Comparison of ENCODE assay signal across 11 cellular contexts in genomic region chr18:77081387-77081773, GRCh38. TPM values are rescaled to one million over a fixed set of nuclear protein-coding genes. Genes with fewer than 3 reads are reported as not detected.
DNase-seq lines count a peak whose midpoint lies in the region; ATAC-seq, FAIRE-seq and TF ChIP-seq lines count a peak whose summit lies in the region.
"Had no signal": no experiment of that assay in that cellular context is flagged by ENCODE, and none has a peak within 500 bp of the region (broad histone marks: within the 10 kb centered on the region; RNA-seq: fewer than 3 reads in every experiment).

No MANE protein-coding gene starts in this region.

- intact Hi-C loops in upper lobe of right lung (cut with DNase I) (no loop called here), kidney (cut with DNase I) (no loop called here)

- no peak for DNase-seq in activated T-cell treated with anti-CD3 and anti-CD28 coated beads, Interleukin-2, amount 50 U/mL, for 72 hours
- no peak for DNase-seq in activated T-cell treated with anti-CD3 and anti-CD28 coated beads, Interleukin-2, amount 50 U/mL, for 48 hours
- DNase-seq in RPMI8226 = peak; percentile 31
- peak; percentile 91 to 93 for DNase-seq in fibroblast of lung (ENCODE audit: low read depth in 2 of 2)
- DNase-seq in upper lobe of right lung = no peak
- DNase-seq in hepatocyte (ENCODE audit: low spot score) = no peak
- DNase-seq in kidney = no peak
- no peak for DNase-seq in nucleus accumbens (lab: John Stamatoyannopoulos, UW)
- DNase-seq: activated effector memory CD4-positive, alpha-beta T cell treated with Interleukin-2 at 50 U/mL for 16 hours; NCI-H2081 treated with DMSO at 0.1 percent for 48 hours had no signal

- no peaks in the 10 kb centered on the region for H3K27me3 Mint-ChIP-seq in activated T-cell treated with anti-CD3 and anti-CD28 coated beads, Interleukin-2, amount 50 U/mL, for 72 hours (ENCODE audit: low read depth)

- H3K27ac ChIP-seq in fibroblast of lung (ENCODE audit: insufficient read depth, low read length) = no peak overlapping the region
- H3K27ac ChIP-seq in upper lobe of right lung = no peak overlapping the region
- H3K27ac ChIP-seq in hepatocyte = no peak overlapping the region
- H3K27ac ChIP-seq in kidney (ENCODE audit: low read depth in 2 of 2, low read length in 2 of 2) = no peak overlapping the region

- H3K79me2 ChIP-seq in fibroblast of lung (ENCODE audit: control insufficient read depth, insufficient read depth, low read length) (no peaks in the 10 kb centered on the region), hepatocyte (peaks cover 35% of the 10 kb centered on the region)

- H3K27ac Mint-ChIP-seq in activated T-cell treated with anti-CD3 and anti-CD28 coated beads, Interleukin-2, amount 50 U/mL, for 72 hours = peak overlapping the region; percentile 9

- 98% methylated on average over 2 of the region's 2 CpGs for WGBS in hepatocyte (ENCODE audit: low lambda C conversion rate, missing lambda C conversion rate)

- H3K36me3 Mint-ChIP-seq in activated T-cell treated with anti-CD3 and anti-CD28 coated beads, Interleukin-2, amount 50 U/mL, for 72 hours (ENCODE audit: insufficient read depth in 2 of 2) = peaks cover 4 to 10% of the 10 kb centered on the region in 2 donors

- H3K4me1 Mint-ChIP-seq in activated T-cell treated with anti-CD3 and anti-CD28 coated beads, Interleukin-2, amount 50 U/mL, for 72 hours (ENCODE audit: low read depth) = peaks cover 69% of the 10 kb centered on the region

- no peak for FAIRE-seq in kidney (lab: Jason Lieb, UNC)

- ATAC-seq in activated T-cell treated with anti-CD3 and anti-CD28 coated beads, Interleukin-2, amount 50 U/mL, for 72 hours (replicated peaks in 1 of 2) = no peak
- peak; percentile 62 for ATAC-seq in upper lobe of right lung

- H3K4me3 ChIP-seq in fibroblast of lung (replicated peaks in 1 of 4; ENCODE audit: control extremely low read depth in 1 of 4, insufficient read depth in 1 of 4, low read depth in 3 of 4, low read length in 4 of 4) = no peak overlapping the region
- no peak overlapping the region for H3K4me3 ChIP-seq in upper lobe of right lung
- H3K4me3 ChIP-seq in hepatocyte = no peak overlapping the region
- H3K4me3 ChIP-seq in kidney (ENCODE audit: low read length in 2 of 2) = no peak overlapping the region
- H3K4me3 ChIP-seq: skin epidermis had no signal

- no peaks in the 10 kb centered on the region for H3K9me3 Mint-ChIP-seq in activated T-cell treated with anti-CD3 and anti-CD28 coated beads, Interleukin-2, amount 50 U/mL, for 72 hours

- peak overlapping the region in 1 of 2 donors; percentile 57 for H3K4me3 Mint-ChIP-seq in activated T-cell treated with anti-CD3 and anti-CD28 coated beads, Interleukin-2, amount 50 U/mL, for 72 hours

- H2AFZ ChIP-seq in fibroblast of lung (ENCODE audit: low read length) = no peak overlapping the region
- no peak overlapping the region for H2AFZ ChIP-seq in hepatocyte

- peaks cover 18% of the 10 kb centered on the region for H3K4me1 ChIP-seq in fibroblast of lung (ENCODE audit: control insufficient read depth, extremely low read depth, insufficient read depth, low read length)
- peaks cover 52% of the 10 kb centered on the region for H3K4me1 ChIP-seq in upper lobe of right lung
- peaks cover 14% of the 10 kb centered on the region for H3K4me1 ChIP-seq in hepatocyte (ENCODE audit: insufficient read depth)
- peaks cover 4 to 8% of the 10 kb centered on the region in 2 donors for H3K4me1 ChIP-seq in kidney (ENCODE audit: control insufficient read depth in 1 of 2, insufficient read depth in 1 of 2, low read depth in 1 of 2, low read length in 2 of 2)

- H3K36me3 ChIP-seq in fibroblast of lung (ENCODE audit: control insufficient read depth, insufficient read depth, low read length) = no peaks in the 10 kb centered on the region
- no peaks in the 10 kb centered on the region for H3K36me3 ChIP-seq in upper lobe of right lung
- no peaks in the 10 kb centered on the region for H3K36me3 ChIP-seq in hepatocyte (replicated peaks; ENCODE audit: insufficient read depth, low read depth)
- H3K36me3 ChIP-seq in kidney (ENCODE audit: control insufficient read depth in 1 of 2, insufficient read depth in 2 of 2, low read length in 2 of 2) = no peaks in the 10 kb centered on the region

- no peaks in the 10 kb centered on the region for H3K9me2 ChIP-seq in hepatocyte (replicated peaks; ENCODE audit: insufficient read depth)

- H4K20me1 ChIP-seq in fibroblast of lung (ENCODE audit: control insufficient read depth, extremely low read depth, insufficient read depth, low read length) (no peaks in the 10 kb centered on the region), hepatocyte (ENCODE audit: insufficient read depth, poor library complexity, severe bottlenecking) (no peaks in the 10 kb centered on the region)

- H3K27me3 ChIP-seq in fibroblast of lung (ENCODE audit: control insufficient read depth, insufficient read depth, low read length) (no peaks in the 10 kb centered on the region), upper lobe of right lung (no peaks in the 10 kb centered on the region), hepatocyte (no peaks in the 10 kb centered on the region)

- TF ChIP-seq CTCF in fibroblast of lung (conservative IDR thresholded peaks at IDR 0.05 in 1 of 2, IDR thresholded peaks at IDR 0.05 in 1 of 2; ENCODE audit: low read depth in 1 of 2, low read length in 2 of 2) (no peak), upper lobe of right lung (IDR thresholded peaks at IDR 0.05) (no peak), hepatocyte (IDR thresholded peaks at IDR 0.05; ENCODE audit: poor library complexity) (no peak), kidney (IDR thresholded peaks at IDR 0.05; ENCODE audit: borderline replicate concordance, extremely low read depth, insufficient read depth) (no peak)

- H3K9me3 ChIP-seq in fibroblast of lung (ENCODE audit: control insufficient read depth, insufficient read depth, low read depth, low read length) (no peaks in the 10 kb centered on the region), upper lobe of right lung (no peaks in the 10 kb centered on the region), hepatocyte (ENCODE audit: low read depth) (no peaks in the 10 kb centered on the region), kidney (ENCODE audit: control insufficient read depth in 1 of 2, low read length in 2 of 2) (no peaks in the 10 kb centered on the region)

- H3K4me2 ChIP-seq in fibroblast of lung (ENCODE audit: extremely low read depth, insufficient read depth, low read length) = no peak overlapping the region
- no peak overlapping the region for H3K4me2 ChIP-seq in hepatocyte

- no peak overlapping the region for H3K9ac ChIP-seq in fibroblast of lung (ENCODE audit: insufficient read depth, low read length)
- H3K9ac ChIP-seq in kidney (ENCODE audit: low read length in 2 of 2) = no peak overlapping the region

RNA-seq across cellular contexts. Expression of gene MBP, which starts 51.2 kb away (rescaled TPM):
- total RNA-seq in activated T-cell treated with anti-CD3 and anti-CD28 coated beads, Interleukin-2, amount 50 U/mL, for 72 hours = 100 to 1,000 TPM; 101 to 107 TPM
- total RNA-seq in fibroblast of lung = 3.6 and 7.2 TPM in 2 replicates
- polyA plus RNA-seq in fibroblast of lung = 2.3 and 2.4 TPM in 2 replicates
- polyA plus RNA-seq in fibroblast of lung (2012) = 1.9 and 2.0 TPM in 2 replicates
- polyA minus RNA-seq in fibroblast of lung (ENCODE audit: low replicate concordance) = 2.6 and 3.3 TPM in 2 replicates
- total RNA-seq in upper lobe of right lung = 78.9 TPM
- total RNA-seq in hepatocyte = 21.0 and 22.1 TPM in 2 replicates
- 21.0 and 21.6 TPM in 2 replicates for polyA plus RNA-seq in hepatocyte
- 61.2 TPM for total RNA-seq in kidney
- polyA plus RNA-seq in kidney (ENCODE audit: insufficient read depth, low read depth, low replicate concordance) = 15.1 TPM

Comparison
In these comparisons a context has a peak if more than half of its experiments do, and no peak if none do; other contexts are left out.
1. DNase-seq: peak in RPMI8226 (single experiment) and fibroblast of lung (2 of 2); none in activated T-cell treated with anti-CD3 and anti-CD28 coated beads, Interleukin-2, amount 50 U/mL, for 72 hours (0 of 2), activated T-cell treated with anti-CD3 and anti-CD28 coated beads, Interleukin-2, amount 50 U/mL, for 48 hours (0 of 2), upper lobe of right lung (single experiment), hepatocyte (single experiment), kidney (single experiment) and nucleus accumbens (0 of 56).